8 cellular contexts compared by ENCODE assay signal in the genomic region with DNA sequence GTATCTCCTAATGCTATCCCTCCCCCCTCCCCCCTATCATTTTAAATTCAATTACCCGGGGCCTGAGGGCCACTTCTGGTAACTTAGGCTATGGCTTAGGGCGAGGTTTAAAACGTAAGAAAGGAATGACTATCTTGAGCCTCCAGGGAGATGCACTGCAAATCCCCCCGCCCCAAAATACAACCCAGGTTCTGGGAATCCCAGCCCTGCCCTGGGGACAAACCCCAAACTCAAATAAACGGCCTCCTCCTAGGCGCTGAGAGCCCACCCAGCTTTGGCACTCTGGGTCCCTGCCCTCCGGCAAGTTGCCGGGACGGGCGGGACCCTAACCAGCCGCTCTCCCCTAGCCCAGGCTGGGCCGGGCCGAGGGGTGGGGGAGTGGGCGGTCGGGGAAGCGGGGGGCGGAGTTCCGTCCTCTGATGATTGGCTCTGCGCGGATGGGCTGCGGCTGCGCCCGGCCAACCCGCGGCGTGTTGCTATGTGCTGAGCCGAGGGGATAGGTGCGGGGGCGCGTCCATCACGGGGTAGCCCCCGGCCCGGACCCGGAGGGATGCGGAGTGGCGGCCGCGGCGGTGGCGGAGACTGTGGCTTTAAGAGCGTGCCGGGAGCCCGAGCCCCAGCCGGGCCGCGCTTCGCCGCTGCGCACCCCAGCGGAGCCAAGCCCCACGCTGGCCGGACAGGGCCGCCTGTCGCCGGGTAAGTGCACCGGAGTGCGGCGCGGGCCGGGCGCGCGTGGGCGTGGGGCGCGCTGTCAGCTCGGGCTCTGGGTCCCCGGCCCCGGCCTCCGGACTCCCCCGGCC. TPM values are rescaled to one million over a fixed set of nuclear protein-coding genes. Genes with fewer than 3 reads are reported as not detected.
DNase-seq lines count a peak whose midpoint lies in the region; ATAC-seq, FAIRE-seq and TF ChIP-seq lines count a peak whose summit lies in the region.

A gene with protein sequence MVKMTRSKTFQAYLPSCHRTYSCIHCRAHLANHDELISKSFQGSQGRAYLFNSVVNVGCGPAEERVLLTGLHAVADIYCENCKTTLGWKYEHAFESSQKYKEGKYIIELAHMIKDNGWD (plus strand): TSS at position 527 of the 800 bp plus-strand sequence. CDS start 21,755 bp downstream, outside the sequence.

- peak within 1 kb of the TSS; percentile 94 for H3K4me3 Mint-ChIP-seq in chondrocyte (ENCODE audit: unreplicated experiment)

- H3K9me3 Mint-ChIP-seq in chondrocyte (ENCODE audit: low read depth): no peaks in the 10 kb centered on the region

- intact Hi-C loops in kidney (cut with DNase I): no loop called here

- H3K36me3 ChIP-seq in kidney (ENCODE audit: control insufficient read depth in 1 of 2, insufficient read depth in 2 of 2, low read length in 2 of 2): no peaks in the 10 kb centered on the region

- no peak for TF ChIP-seq CTCF in AG09309 (IDR thresholded peaks at IDR 0.05; ENCODE audit: control insufficient read depth, insufficient read depth, low read depth, low read length, missing control alignments)
- no peak for TF ChIP-seq CTCF in chondrocyte (IDR thresholded peaks at IDR 0.05)
- TF ChIP-seq CTCF in kidney (IDR thresholded peaks at IDR 0.05; ENCODE audit: borderline replicate concordance, extremely low read depth, insufficient read depth): no peak

- peak within 1 kb of the TSS; percentile 97 for H3K27ac ChIP-seq in kidney (ENCODE audit: low read depth in 2 of 2, low read length in 2 of 2)

- peak within 1 kb of the TSS; percentile 88 for H3K27ac Mint-ChIP-seq in chondrocyte (ENCODE audit: unreplicated experiment)

- H3K9ac ChIP-seq in kidney (ENCODE audit: low read length in 2 of 2): peak within 1 kb of the TSS; percentile 54 to 84

- H3K4me3 ChIP-seq in AG09309 (ENCODE audit: control insufficient read depth, low read depth, low read length): peak within 1 kb of the TSS; percentile 93
- H3K4me3 ChIP-seq in kidney (ENCODE audit: low read length in 2 of 2): peak within 1 kb of the TSS; percentile 69 to 82

- peak; percentile 78 for DNase-seq in AG09309 (ENCODE audit: low read depth)
- peak; percentile 91 for DNase-seq in NCI-H510A treated with DMSO at 0.1 percent for 48 hours (lab: John Stamatoyannopoulos, UW)
- DNase-seq in activated CD4-positive, alpha-beta T cell treated with anti-CD3 and anti-CD28 coated beads for 24 hours (ENCODE audit: low read depth in 2 of 2): peak; percentile 84 to 86
- peak; percentile 99 for DNase-seq in chondrocyte (ENCODE audit: low spot score)
- DNase-seq in kidney: peak; percentile 99
- peak; percentile 65 to 86 (median 71) for DNase-seq in stimulated activated CD4-positive, alpha-beta T cell treated with anti-CD3 and anti-CD28 coated beads, Interleukin-12 subunit alpha, Interleukin-12 subunit beta, amount 100 ng/mL, for 48 hours (ENCODE audit: low read depth in 2 of 3, low spot score in 1 of 3)

- peak; percentile 14 for TF ChIP-seq POLR2A in GM19193 (IDR thresholded peaks at IDR 0.05; ENCODE audit: extremely low read depth, insufficient read depth, insufficient read length)

- ATAC-seq in HG03432 (IDR thresholded peaks at IDR 0.05; ENCODE audit: unreplicated experiment): peak; percentile 96

- peaks cover 32 to 42% of the 10 kb centered on the region in 2 donors for H3K4me1 ChIP-seq in kidney (ENCODE audit: control insufficient read depth in 1 of 2, insufficient read depth in 1 of 2, low read depth in 1 of 2, low read length in 2 of 2)

- no peaks in the 10 kb centered on the region for H3K27me3 Mint-ChIP-seq in chondrocyte (ENCODE audit: low read depth)

- FAIRE-seq in kidney (lab: Jason Lieb, UNC): no peak

- H3K9me3 ChIP-seq in kidney (ENCODE audit: control insufficient read depth in 1 of 2, low read length in 2 of 2): no peaks in the 10 kb centered on the region

- H3K36me3 Mint-ChIP-seq in chondrocyte (ENCODE audit: low read depth): peaks cover 1% of the 10 kb centered on the region

- H3K4me1 Mint-ChIP-seq in chondrocyte (ENCODE audit: low read depth): peaks cover 76% of the 10 kb centered on the region

RNA-seq across cellular contexts. Expression of the gene that starts here (rescaled TPM):
- total RNA-seq in chondrocyte: 41.9 to 52.2 TPM (median 52.1 TPM) in 3 replicates
- 53.6 TPM for total RNA-seq in kidney
- 9.0 TPM for polyA plus RNA-seq in kidney (ENCODE audit: insufficient read depth, low read depth, low replicate concordance)

Comparison
In these comparisons a context has a peak if more than half of its experiments do, and no peak if none do; other contexts are left out.
1. Peak in every context shown above with its lines: DNase-seq, ATAC-seq, H3K4me3 ChIP-seq and H3K27ac ChIP-seq.